ENCODE assay signal across 10 cellular contexts in genomic region chr17:51035436-51035835, GRCh38.
DNase-seq lines count a peak whose midpoint lies in the region; ATAC-seq and TF ChIP-seq lines count a peak whose summit lies in the region.
"Had no signal": no experiment of that assay in that cellular context is flagged by ENCODE, and none has a peak within 500 bp of the region (broad histone marks: within the 10 kb centered on the region; RNA-seq: fewer than 3 reads in every experiment).

No MANE protein-coding gene starts in this region.

- H3K36me3 Mint-ChIP-seq in GM23338 (ENCODE audit: low read depth): no peaks in the 10 kb centered on the region
- H3K36me3 Mint-ChIP-seq in activated naive CD4-positive, alpha-beta T cell treated with anti-CD3 and anti-CD28 coated beads for 36 hours (ENCODE audit: low read depth): peaks cover 1% of the 10 kb centered on the region

- H4K20me1 ChIP-seq in GM23338 (replicated peaks; ENCODE audit: insufficient read depth): no peaks in the 10 kb centered on the region

- H3K4me2 ChIP-seq in GM23338: no peak overlapping the region

- H3K9ac ChIP-seq in colonic mucosa (ENCODE audit: low read depth in 2 of 2, low read length in 2 of 2): no peak overlapping the region

- no peak overlapping the region for H2AFZ ChIP-seq in GM23338

- H3K4me3 Mint-ChIP-seq in GM23338: no peak overlapping the region
- H3K4me3 Mint-ChIP-seq in activated naive CD4-positive, alpha-beta T cell treated with anti-CD3 and anti-CD28 coated beads for 36 hours: no peak overlapping the region

- H3F3A ChIP-seq in GM23338 (replicated peaks; ENCODE audit: low read depth): no peaks in the 10 kb centered on the region

- no peaks in the 10 kb centered on the region for H3K4me1 ChIP-seq in GM23338 (ENCODE audit: insufficient read depth)
- no peaks in the 10 kb centered on the region for H3K4me1 ChIP-seq in colonic mucosa

- H3K27ac Mint-ChIP-seq in GM23338: peak overlapping the region; percentile 29
- H3K27ac Mint-ChIP-seq in activated naive CD4-positive, alpha-beta T cell treated with anti-CD3 and anti-CD28 coated beads for 36 hours: no peak overlapping the region

- H3K79me2 ChIP-seq in GM23338 (replicated peaks; ENCODE audit: insufficient read depth): no peaks in the 10 kb centered on the region

- peaks cover 10% of the 10 kb centered on the region for H3K4me1 Mint-ChIP-seq in GM23338
- peaks cover 28% of the 10 kb centered on the region for H3K4me1 Mint-ChIP-seq in activated naive CD4-positive, alpha-beta T cell treated with anti-CD3 and anti-CD28 coated beads for 36 hours (ENCODE audit: low read depth)

- CTCF ChIA-PET in activated naive CD4-positive, alpha-beta T cell treated with anti-CD3 and anti-CD28 coated beads for 36 hours (lab: Charles Lee): interaction anchor here (1.0 to 1.3 kb wide), 3 partner anchors 11 to 118 kb away, joined by 3 to 5 read pairs (median 4); partner anchors contain the start of gene NME1

- H3K9me3 Mint-ChIP-seq in GM23338: no peaks in the 10 kb centered on the region
- no peaks in the 10 kb centered on the region for H3K9me3 Mint-ChIP-seq in activated naive CD4-positive, alpha-beta T cell treated with anti-CD3 and anti-CD28 coated beads for 36 hours

- DNase-seq in A172 (ENCODE audit: low spot score): peak; percentile 15
- peak; percentile 58 for DNase-seq in GM23338 (ENCODE audit: low spot score)
- DNase-seq in kidney tubule cell (ENCODE audit: low spot score): peak; percentile 35
- no peak for DNase-seq in colonic mucosa
- no peak for DNase-seq in activated naive CD4-positive, alpha-beta T cell treated with anti-CD3 and anti-CD28 coated beads for 36 hours
- no peak for DNase-seq in stimulated activated naive CD4-positive, alpha-beta T cell (lab: John Stamatoyannopoulos, UW)
- DNase-seq: heart right ventricle, right lobe of liver had no signal

- no peak overlapping the region for H3K27ac ChIP-seq in GM23338 (ENCODE audit: low read depth)
- peak overlapping the region; percentile 83 for H3K27ac ChIP-seq in angular gyrus (ENCODE audit: low read depth, low read length)
- no peak overlapping the region for H3K27ac ChIP-seq in colonic mucosa
- H3K27ac ChIP-seq: right lobe of liver had no signal

- H3K9me2 ChIP-seq in GM23338 (ENCODE audit: insufficient read depth): no peaks in the 10 kb centered on the region

- peak; percentile 45; the same call in 1 of the 3 replicates for ATAC-seq in GM23338
- no peak for ATAC-seq in GM21737 (IDR thresholded peaks at IDR 0.05; ENCODE audit: unreplicated experiment)

- no peaks in the 10 kb centered on the region for H3K9me3 ChIP-seq in colonic mucosa
- H3K9me3 ChIP-seq: heart right ventricle, right lobe of liver had no signal

- H3K4me3 ChIP-seq in GM23338 (no peak overlapping the region), colonic mucosa (no peak overlapping the region)
- H3K4me3 ChIP-seq: heart right ventricle, right lobe of liver had no signal

- no peaks in the 10 kb centered on the region for H3K36me3 ChIP-seq in GM23338 (ENCODE audit: insufficient read depth)
- no peaks in the 10 kb centered on the region for H3K36me3 ChIP-seq in colonic mucosa

- H3K27me3 Mint-ChIP-seq in GM23338 (ENCODE audit: insufficient read depth, low read depth, poor library complexity): no peaks in the 10 kb centered on the region
- H3K27me3 Mint-ChIP-seq in activated naive CD4-positive, alpha-beta T cell treated with anti-CD3 and anti-CD28 coated beads for 36 hours (ENCODE audit: low read depth): no peaks in the 10 kb centered on the region

- intact Hi-C loops in colonic mucosa (cut with DNase I): no loop called here
- intact Hi-C loops in activated naive CD4-positive, alpha-beta T cell treated with anti-CD3 and anti-CD28 coated beads for 36 hours (cut with micrococcal nuclease): no loop called here

- no peaks in the 10 kb centered on the region for H3K27me3 ChIP-seq in GM23338 (ENCODE audit: insufficient read depth)
- H3K27me3 ChIP-seq in colonic mucosa: no peaks in the 10 kb centered on the region
- H3K27me3 ChIP-seq: heart right ventricle, right lobe of liver had no signal

- TF ChIP-seq CTCF in GM23338 (conservative IDR thresholded peaks at IDR 0.05; ENCODE audit: low read depth in 2 of 2) (no peak), colonic mucosa (IDR thresholded peaks at IDR 0.05) (no peak)

TF ChIP-seq in GM23338, 12 proteins besides CTCF, POLR2A, EP300 and RAD21 (continues in another document):
- no peak for TF ChIP-seq CREB1 (CRISPR knock-in tag; IDR thresholded peaks at IDR 0.05; ENCODE audit: low read depth)
- TF ChIP-seq JUNB (IDR thresholded peaks at IDR 0.05; ENCODE audit: unreplicated experiment): no peak
- TF ChIP-seq ZNF331 (CRISPR knock-in tag; IDR thresholded peaks at IDR 0.05; ENCODE audit: low read depth): no peak
- no peak for TF ChIP-seq ZNF114 (CRISPR knock-in tag; IDR thresholded peaks at IDR 0.05)
- no peak for TF ChIP-seq ZNF462 (CRISPR knock-in tag; IDR thresholded peaks at IDR 0.05)
- TF ChIP-seq NANOG (IDR thresholded peaks at IDR 0.05; ENCODE audit: borderline replicate concordance): no peak
- TF ChIP-seq STAT1 (IDR thresholded peaks at IDR 0.05; ENCODE audit: unreplicated experiment): no peak
- TF ChIP-seq EZH2 (IDR thresholded peaks at IDR 0.05; ENCODE audit: low read depth, unreplicated experiment): no peak
- no peak for TF ChIP-seq EZH2phosphoT487 (IDR thresholded peaks at IDR 0.05; ENCODE audit: unreplicated experiment)

Comparison
In these comparisons a context has a peak if more than half of its experiments do, and no peak if none do; other contexts are left out.
1. DNase-seq: peak in A172 (single experiment), GM23338 (single experiment) and kidney tubule cell (single experiment); none in colonic mucosa (single experiment), activated naive CD4-positive, alpha-beta T cell treated with anti-CD3 and anti-CD28 coated beads for 36 hours (single experiment) and stimulated activated naive CD4-positive, alpha-beta T cell (0 of 6).